In the genomic region with DNA sequence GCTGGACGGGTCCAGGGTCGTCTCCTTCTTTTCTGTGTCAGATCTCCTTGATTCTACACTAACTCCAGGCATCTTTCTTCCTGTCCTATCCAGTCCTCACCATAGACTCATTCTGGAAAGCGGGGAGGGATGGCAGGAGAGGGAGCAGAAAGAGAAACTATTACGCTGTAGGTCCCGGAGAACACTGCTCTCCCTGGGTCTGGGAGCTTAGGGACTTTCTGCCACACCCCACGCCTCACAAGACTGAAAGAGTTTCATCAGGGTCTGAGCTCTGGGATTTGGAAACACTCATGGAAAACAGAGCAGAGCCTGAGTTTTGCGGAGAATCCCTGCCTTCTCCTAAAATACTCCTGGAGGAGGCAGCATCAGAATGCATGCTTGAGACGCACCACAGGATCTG, we compare ENCODE assay signal across 9 cellular contexts. TPM values are rescaled to one million over a fixed set of nuclear protein-coding genes. Genes with fewer than 3 reads are reported as not detected.
A peak's percentile ranks its signal among the peaks of the same experiment; 100 is the strongest.
DNase-seq lines count a peak whose midpoint lies in the region; ATAC-seq, FAIRE-seq and TF ChIP-seq lines count a peak whose summit lies in the region.
"Had no signal": no experiment of that assay in that cellular context is flagged by ENCODE, and none has a peak within 500 bp of the region (broad histone marks: within the 10 kb centered on the region; RNA-seq: fewer than 3 reads in every experiment).

No MANE protein-coding gene starts in this region.

- ATAC-seq in K562 (no peak), HepG2 (0 out of 3 replicates have a peak, but pooled peaks have one; percentile 13), left lobe of liver (no peak), HG03432 (IDR thresholded peaks at IDR 0.05; ENCODE audit: unreplicated experiment) (no peak)
- no peak for ATAC-seq in stimulated activated naive B cell treated with anti-CD40 and anti-IgM and Interleukin-4, amounts not matched to agents 10 μg/mL and 1 μg/mL and 100 μg/mL, for 72 hours (replicated peaks)

- peak overlapping the region; percentile 14 for H3K27ac Mint-ChIP-seq in stimulated activated naive B cell treated with anti-CD40 and anti-IgM and Interleukin-4, amounts not matched to agents 10 μg/mL and 1 μg/mL and 100 μg/mL, for 72 hours

- H3K4me1 Mint-ChIP-seq in stimulated activated naive B cell treated with anti-CD40 and anti-IgM and Interleukin-4, amounts not matched to agents 10 μg/mL and 1 μg/mL and 100 μg/mL, for 72 hours: peaks cover 16 to 31% of the 10 kb centered on the region in 2 donors

- H3K79me2 ChIP-seq in K562 (ENCODE audit: control insufficient read depth, insufficient read depth, low read length) (no peaks in the 10 kb centered on the region), HepG2 (ENCODE audit: insufficient read depth, low read length) (no peaks in the 10 kb centered on the region)

- H3K9ac ChIP-seq in K562 (ENCODE audit: insufficient read depth in 1 of 2, low read depth in 2 of 2, low read length in 2 of 2) (no peak overlapping the region), HepG2 (ENCODE audit: insufficient read depth, low read depth, low read length) (peak overlapping the region; percentile 1; the same call in 1 of the 2 replicates)

- H3K4me3 ChIP-seq in HFF-Myc (replicated peaks; ENCODE audit: low read depth, low read length): peak overlapping the region; percentile 6; the same call in 1 of the 2 replicates
- H3K4me3 ChIP-seq in K562: no peak overlapping the region
- H3K4me3 ChIP-seq in HepG2 (replicated peaks in 1 of 3; ENCODE audit: insufficient read depth in 1 of 3, low read depth in 2 of 3, low read length in 3 of 3): peak overlapping the region; percentile 24 to 61 (median 61)

- POLR2A ChIA-PET in K562 (lab: Yijun Ruan, JAX): interaction anchor here (0.6 kb wide), 1 partner anchor 97 kb away, joined by 3 read pairs; no protein-coding TSS in a partner anchor
- POLR2A ChIA-PET in HepG2 (lab: Yijun Ruan, JAX): interaction anchor here (0.7 to 3.2 kb wide), 5 partner anchors 33 to 182 kb away, joined by 3 to 19 read pairs (median 4); no protein-coding TSS in a partner anchor

- BruUV-seq in K562 (replicated peaks; lab: Mats Ljungman, UMichigan) (no TSS peak), HepG2 (replicated peaks; lab: Mats Ljungman, UMichigan) (no TSS peak)

- in situ Hi-C loops in K562 (cut with MboI): loop anchor here (10.0 kb wide), 1 partner anchor 804 kb away; a partner anchor contains a TSS
- in situ Hi-C loops in HepG2 (cut with HindIII; ENCODE audit: extremely low pct_ligation_motif_present, low pct_unique_long_range_greater_than_20kb): no loop called here

- H3K27me3 ChIP-seq in K562 (ENCODE audit: control insufficient read depth in 2 of 2, insufficient read depth in 2 of 2, low read length in 2 of 2) (peaks cover 3 to 19% of the 10 kb centered on the region in 2 experiments; a peak in 4 of 5 replicates), HepG2 (ENCODE audit: control insufficient read depth in 1 of 2, insufficient read depth in 2 of 2, low read length in 2 of 2) (no peaks in the 10 kb centered on the region; a peak in 1 of 5 replicates)

- WGBS in K562 (ENCODE audit: insufficient coverage, low coverage, missing lambda C conversion rate): 47% methylated on average over 7 of the region's 8 CpGs
- WGBS in HepG2 (ENCODE audit: low lambda C conversion rate): 2% methylated on average over 6 of the region's 8 CpGs

- H3K4me3 Mint-ChIP-seq in stimulated activated naive B cell treated with anti-CD40 and anti-IgM and Interleukin-4, amounts not matched to agents 10 μg/mL and 1 μg/mL and 100 μg/mL, for 72 hours: peak overlapping the region in 1 of 2 donors; percentile 41

- DNase-seq in HFF-Myc (ENCODE audit: extremely low read depth, low read depth) (no peak), K562 (ENCODE audit: extremely low read depth in 1 of 4, low spot score in 3 of 4) (no peak), HepG2 (ENCODE audit: low spot score) (no peak), NCI-H2029 (lab: John Stamatoyannopoulos, UW) (no peak), left lobe of liver (ENCODE audit: low spot score) (no peak), NCI-H82 (lab: John Stamatoyannopoulos, UW) (no peak)
- DNase-seq in stimulated activated naive B cell treated with anti-CD40 and anti-IgM and Interleukin-4, amounts not matched to agents 10 μg/mL and 1 μg/mL and 100 μg/mL, for 72 hours: no peak

- TF ChIP-seq CTCF in HFF-Myc (IDR thresholded peaks at IDR 0.05; ENCODE audit: low read depth, low read length, missing control alignments) (no peak), K562 (IDR thresholded peaks at IDR 0.05 in 2 of 3, conservative IDR thresholded peaks at IDR 0.05 in 1 of 3; ENCODE audit: insufficient read depth in 2 of 3, low read depth in 1 of 3, low read length in 3 of 3) (no peak), HepG2 (CRISPR knock-in tag; IDR thresholded peaks at IDR 0.05) (no peak)

- H2AFZ ChIP-seq in K562 (ENCODE audit: low read depth, low read length) (peak overlapping the region; percentile 23; the same call in 1 of the 2 replicates), HepG2 (ENCODE audit: low read length) (peak overlapping the region; percentile 32)

- CTCF ChIA-PET in K562 (lab: Yijun Ruan, JAX; ENCODE audit: low intra/inter-chr PET ratio) (no interaction called here), HepG2 (lab: Yijun Ruan, JAX; ENCODE audit: low intra/inter-chr PET ratio, low total read pairs) (no interaction called here)

- H3K9me3 ChIP-seq in K562 (replicated peaks; ENCODE audit: control insufficient read depth, insufficient read depth, low read depth, low read length) (no peaks in the 10 kb centered on the region), HepG2 (ENCODE audit: low read length) (no peaks in the 10 kb centered on the region)

- TF ChIP-seq RAD21 in K562 (CRISPR knock-in tag; conservative IDR thresholded peaks at IDR 0.05 in 1 of 2, IDR thresholded peaks at IDR 0.05 in 1 of 2) (no peak), HepG2 (CRISPR knock-in tag; IDR thresholded peaks at IDR 0.05) (no peak)

- H3K36me3 ChIP-seq in K562 (ENCODE audit: control insufficient read depth, insufficient read depth, low read length) (no peaks in the 10 kb centered on the region), HepG2 (replicated peaks in 1 of 2; ENCODE audit: control insufficient read depth in 1 of 2, insufficient read depth in 2 of 2, low read length in 2 of 2) (no peaks in the 10 kb centered on the region)

- H4K20me1 ChIP-seq in K562 (replicated peaks; ENCODE audit: control insufficient read depth, insufficient read depth, low read length) (no peaks in the 10 kb centered on the region), HepG2 (ENCODE audit: insufficient read depth, low read length) (no peaks in the 10 kb centered on the region; the same call in 1 of the 2 replicates)

- TF ChIP-seq POLR2A in K562 (conservative IDR thresholded peaks at IDR 0.05) (no peak), HepG2 (IDR thresholded peaks at IDR 0.05; ENCODE audit: insufficient read depth in 1 of 2, low read depth in 2 of 2, low read length in 2 of 2) (no peak)

- H3K9me3 Mint-ChIP-seq in stimulated activated naive B cell treated with anti-CD40 and anti-IgM and Interleukin-4, amounts not matched to agents 10 μg/mL and 1 μg/mL and 100 μg/mL, for 72 hours: no peaks in the 10 kb centered on the region

- H3K9me1 ChIP-seq in K562 (ENCODE audit: control insufficient read depth, insufficient read depth, low read length): no peaks in the 10 kb centered on the region

- H3K4me2 ChIP-seq in K562 (ENCODE audit: insufficient read depth, low read length) (no peak overlapping the region), HepG2 (ENCODE audit: low read depth, low read length) (peak overlapping the region; percentile 85)

- no peak overlapping the region for H3K27ac ChIP-seq in K562 (ENCODE audit: extremely low read depth, low read depth, low read length)
- H3K27ac ChIP-seq in HepG2 (ENCODE audit: extremely low read length, insufficient read depth, low read length): no peak overlapping the region

- TF ChIP-seq EP300 in K562 (IDR thresholded peaks at IDR 0.05; ENCODE audit: low read length) (no peak), HepG2 (IDR thresholded peaks at IDR 0.05; ENCODE audit: low read depth in 2 of 2, low read length in 2 of 2) (no peak), HepG2 (CRISPR knock-in tag; IDR thresholded peaks at IDR 0.05; ENCODE audit: borderline replicate concordance) (no peak)

- intact Hi-C loops in K562 (cut with micrococcal nuclease): no loop called here
- intact Hi-C loops in HepG2 (cut with micrococcal nuclease; ENCODE audit: unreplicated experiment): no loop called here

- H3K4me1 ChIP-seq in K562 (replicated peaks in 1 of 2; ENCODE audit: control insufficient read depth in 2 of 2, insufficient read depth in 2 of 2, low read length in 2 of 2) (peaks cover 0 to 6% of the 10 kb centered on the region in 2 experiments; a peak in 1 of 5 replicates), HepG2 (ENCODE audit: insufficient read depth, low read length) (peaks cover 65% of the 10 kb centered on the region)

- H3K36me3 Mint-ChIP-seq in stimulated activated naive B cell treated with anti-CD40 and anti-IgM and Interleukin-4, amounts not matched to agents 10 μg/mL and 1 μg/mL and 100 μg/mL, for 72 hours: no peaks in the 10 kb centered on the region

- H3K27me3 Mint-ChIP-seq in stimulated activated naive B cell treated with anti-CD40 and anti-IgM and Interleukin-4, amounts not matched to agents 10 μg/mL and 1 μg/mL and 100 μg/mL, for 72 hours: peaks cover 5 to 12% of the 10 kb centered on the region in 2 donors

- FAIRE-seq in K562 (lab: Jason Lieb, UNC): no peak
- no peak for FAIRE-seq in HepG2 (lab: Jason Lieb, UNC)
- FAIRE-seq: colon had no signal

RNA-seq across cellular contexts. Expression of a gene that starts 38.0 kb away (rescaled TPM):
- total RNA-seq in K562 (2011; cell fraction: chromatin; rRNA removed; ENCODE audit: low replicate concordance): 5.8 and 11.8 TPM in 2 replicates
- total RNA-seq in K562 (2011; cell fraction: nucleolus; rRNA removed): 8.6 and 12.8 TPM in 2 replicates
- 5.2 and 5.6 TPM in 2 replicates for total RNA-seq in K562 (2011; cell fraction: nucleoplasm; rRNA removed)
- total RNA-seq in K562 (2014; rRNA removed) (18.2 and 21.8 TPM in 2 replicates), K562 (2014; rRNA removed; fragmentation: Illumina TruSeq; extraction: Trizol) (12.4 and 14.2 TPM in 2 replicates), K562 (2015; rRNA removed; fragmentation: Illumina TruSeq; extraction: Trizol) (15.5 and 16.9 TPM in 2 replicates), K562 (2021) (28.8 and 33.2 TPM in 2 replicates), HepG2 (2016; rRNA removed; fragmentation: Illumina TruSeq; extraction: Trizol) (15.4 and 17.5 TPM in 2 replicates), left lobe of liver (128 TPM)
- polyA plus RNA-seq in K562 (2011; rRNA removed) (17.4 and 18.1 TPM in 2 replicates), K562 (2014; fragmentation: Illumina TruSeq; extraction: Trizol) (15.5 and 16.9 TPM in 2 replicates), K562 (2014; fragmentation: Nextera tagmentation; extraction: Ambion mirVana) (1 to 10 TPM; 5.2 to 6.9 TPM), K562 (2014; rRNA removed) (14.5 and 18.7 TPM in 2 replicates), HepG2 (2011; rRNA removed) (9.3 and 12.7 TPM in 2 replicates)
- polyA plus RNA-seq in K562 (2011; cell fraction: cytosol; rRNA removed): 21.7 and 26.7 TPM in 2 replicates
- 12.9 and 14.4 TPM in 2 replicates for polyA plus RNA-seq in K562 (2011; cell fraction: nucleus; rRNA removed)
- 14.6 and 18.9 TPM in 2 replicates for polyA plus RNA-seq in K562 (2012)
- polyA minus RNA-seq in K562 (2011; rRNA and poly(A)+ RNA removed): 15.3 and 18.8 TPM in 2 replicates
- 17.8 and 19.0 TPM in 2 replicates for polyA minus RNA-seq in K562 (2011; cell fraction: cytosol; rRNA and poly(A)+ RNA removed)
- 4.6 and 6.1 TPM in 2 replicates for polyA minus RNA-seq in K562 (2011; cell fraction: nucleus; rRNA and poly(A)+ RNA removed)
- total RNA-seq in HepG2 (2016; cell fraction: cytosol; rRNA removed; fragmentation: Illumina TruSeq; extraction: Trizol; ENCODE audit: low read depth): 3.3 and 4.7 TPM in 2 replicates
- total RNA-seq in HepG2 (2016; cell fraction: insoluble cytoplasmic fraction; rRNA removed; fragmentation: Illumina TruSeq; extraction: Trizol): 15.6 and 18.5 TPM in 2 replicates
- total RNA-seq in HepG2 (2016; cell fraction: membrane; rRNA removed; fragmentation: Illumina TruSeq; extraction: Trizol): 14.1 and 16.1 TPM in 2 replicates
- 7.1 and 7.5 TPM in 2 replicates for total RNA-seq in HepG2 (2016; cell fraction: nucleus; rRNA removed; fragmentation: Illumina TruSeq; extraction: Trizol)
- polyA plus RNA-seq in HepG2 (2011; cell fraction: cytosol; rRNA removed): 12.4 and 12.5 TPM in 2 replicates
- polyA plus RNA-seq in HepG2 (2011; cell fraction: nucleus; rRNA removed): 7.4 and 9.5 TPM in 2 replicates
- polyA plus RNA-seq in HepG2 (2012): 12.8 and 15.5 TPM in 2 replicates
- 4.6 and 4.7 TPM in 2 replicates for polyA plus RNA-seq in HepG2 (2016; cell fraction: cytosol; fragmentation: Illumina TruSeq; extraction: Trizol; ENCODE audit: low read depth)
- polyA plus RNA-seq in HepG2 (2016; cell fraction: insoluble cytoplasmic fraction; fragmentation: Illumina TruSeq; extraction: Trizol; ENCODE audit: low read depth): 12.6 and 16.4 TPM in 2 replicates
- 10.4 and 12.4 TPM in 2 replicates for polyA plus RNA-seq in HepG2 (2016; cell fraction: membrane; fragmentation: Illumina TruSeq; extraction: Trizol; ENCODE audit: low read depth)
- 12.4 and 14.5 TPM in 2 replicates for polyA plus RNA-seq in HepG2 (2016; cell fraction: nucleus; fragmentation: Illumina TruSeq; extraction: Trizol; ENCODE audit: insufficient read depth, low read depth)
- polyA minus RNA-seq in HepG2 (2011; rRNA and poly(A)+ RNA removed; ENCODE audit: low replicate concordance): 31.7 and 36.4 TPM in 2 replicates
- polyA minus RNA-seq in HepG2 (2011; cell fraction: cytosol; rRNA and poly(A)+ RNA removed): 10.6 and 14.5 TPM in 2 replicates
- polyA minus RNA-seq in HepG2 (2011; cell fraction: nucleus; rRNA and poly(A)+ RNA removed): 5.5 and 7.7 TPM in 2 replicates

RNA-seq across cellular contexts. Expression of a gene that starts 56.3 kb away (rescaled TPM):
- total RNA-seq in K562 (2011; cell fraction: chromatin; rRNA removed; ENCODE audit: low replicate concordance): 55.2 and 226 TPM in 2 replicates
- total RNA-seq in K562 (2011; cell fraction: nucleolus; rRNA removed): 35.5 and 61.6 TPM in 2 replicates
- total RNA-seq in K562 (2011; cell fraction: nucleoplasm; rRNA removed): 75.3 and 118 TPM in 2 replicates
- total RNA-seq in K562 (2014; rRNA removed) (63.2 and 65.0 TPM in 2 replicates), K562 (2014; rRNA removed; fragmentation: Illumina TruSeq; extraction: Trizol) (68.0 and 76.3 TPM in 2 replicates), K562 (2015; rRNA removed; fragmentation: Illumina TruSeq; extraction: Trizol) (67.3 and 75.3 TPM in 2 replicates), K562 (2021) (60.9 and 66.2 TPM in 2 replicates), HepG2 (2016; rRNA removed; fragmentation: Illumina TruSeq; extraction: Trizol) (55.3 and 58.9 TPM in 2 replicates), left lobe of liver (20.2 TPM)
- polyA plus RNA-seq in K562 (2011; rRNA removed) (38.1 and 48.4 TPM in 2 replicates), K562 (2014; fragmentation: Illumina TruSeq; extraction: Trizol) (49.2 and 52.3 TPM in 2 replicates), K562 (2014; fragmentation: Nextera tagmentation; extraction: Ambion mirVana) (10 to 100 TPM; 12.7 to 14.1 TPM), K562 (2014; rRNA removed) (35.7 and 37.3 TPM in 2 replicates), HepG2 (2011; rRNA removed) (22.8 and 24.2 TPM in 2 replicates)
- 10.4 and 13.8 TPM in 2 replicates for polyA plus RNA-seq in K562 (2011; cell fraction: cytosol; rRNA removed)
- polyA plus RNA-seq in K562 (2011; cell fraction: nucleus; rRNA removed): 69.3 and 70.3 TPM in 2 replicates
- polyA plus RNA-seq in K562 (2012): 24.7 and 31.3 TPM in 2 replicates
- polyA minus RNA-seq in K562 (2011; rRNA and poly(A)+ RNA removed): 89.0 and 95.1 TPM in 2 replicates
- polyA minus RNA-seq in K562 (2011; cell fraction: cytosol; rRNA and poly(A)+ RNA removed): 33.9 and 39.1 TPM in 2 replicates
- polyA minus RNA-seq in K562 (2011; cell fraction: nucleus; rRNA and poly(A)+ RNA removed): 68.9 and 95.9 TPM in 2 replicates
- total RNA-seq in HepG2 (2016; cell fraction: cytosol; rRNA removed; fragmentation: Illumina TruSeq; extraction: Trizol; ENCODE audit: low read depth): 67.3 and 69.4 TPM in 2 replicates
- total RNA-seq in HepG2 (2016; cell fraction: insoluble cytoplasmic fraction; rRNA removed; fragmentation: Illumina TruSeq; extraction: Trizol): 51.2 and 60.5 TPM in 2 replicates
- 44.6 and 47.7 TPM in 2 replicates for total RNA-seq in HepG2 (2016; cell fraction: membrane; rRNA removed; fragmentation: Illumina TruSeq; extraction: Trizol)
- 95.9 and 108 TPM in 2 replicates for total RNA-seq in HepG2 (2016; cell fraction: nucleus; rRNA removed; fragmentation: Illumina TruSeq; extraction: Trizol)
- polyA plus RNA-seq in HepG2 (2011; cell fraction: cytosol; rRNA removed): 8.9 and 13.1 TPM in 2 replicates
- 30.2 and 31.2 TPM in 2 replicates for polyA plus RNA-seq in HepG2 (2011; cell fraction: nucleus; rRNA removed)
- 23.3 and 26.9 TPM in 2 replicates for polyA plus RNA-seq in HepG2 (2012)
- 0.58 and 1.1 TPM in 2 replicates for polyA plus RNA-seq in HepG2 (2016; cell fraction: cytosol; fragmentation: Illumina TruSeq; extraction: Trizol; ENCODE audit: low read depth)
- 26.8 and 27.2 TPM in 2 replicates for polyA plus RNA-seq in HepG2 (2016; cell fraction: insoluble cytoplasmic fraction; fragmentation: Illumina TruSeq; extraction: Trizol; ENCODE audit: low read depth)
- 2.9 and 4.0 TPM in 2 replicates for polyA plus RNA-seq in HepG2 (2016; cell fraction: membrane; fragmentation: Illumina TruSeq; extraction: Trizol; ENCODE audit: low read depth)
- polyA plus RNA-seq in HepG2 (2016; cell fraction: nucleus; fragmentation: Illumina TruSeq; extraction: Trizol; ENCODE audit: insufficient read depth, low read depth): 68.3 and 79.1 TPM in 2 replicates
- 27.6 and 45.1 TPM in 2 replicates for polyA minus RNA-seq in HepG2 (2011; rRNA and poly(A)+ RNA removed; ENCODE audit: low replicate concordance)
- polyA minus RNA-seq in HepG2 (2011; cell fraction: cytosol; rRNA and poly(A)+ RNA removed): 30.7 and 32.8 TPM in 2 replicates
- polyA minus RNA-seq in HepG2 (2011; cell fraction: nucleus; rRNA and poly(A)+ RNA removed): 132 and 137 TPM in 2 replicates
